Comparison of ENCODE assay signal across 9 cellular contexts in the genomic region with DNA sequence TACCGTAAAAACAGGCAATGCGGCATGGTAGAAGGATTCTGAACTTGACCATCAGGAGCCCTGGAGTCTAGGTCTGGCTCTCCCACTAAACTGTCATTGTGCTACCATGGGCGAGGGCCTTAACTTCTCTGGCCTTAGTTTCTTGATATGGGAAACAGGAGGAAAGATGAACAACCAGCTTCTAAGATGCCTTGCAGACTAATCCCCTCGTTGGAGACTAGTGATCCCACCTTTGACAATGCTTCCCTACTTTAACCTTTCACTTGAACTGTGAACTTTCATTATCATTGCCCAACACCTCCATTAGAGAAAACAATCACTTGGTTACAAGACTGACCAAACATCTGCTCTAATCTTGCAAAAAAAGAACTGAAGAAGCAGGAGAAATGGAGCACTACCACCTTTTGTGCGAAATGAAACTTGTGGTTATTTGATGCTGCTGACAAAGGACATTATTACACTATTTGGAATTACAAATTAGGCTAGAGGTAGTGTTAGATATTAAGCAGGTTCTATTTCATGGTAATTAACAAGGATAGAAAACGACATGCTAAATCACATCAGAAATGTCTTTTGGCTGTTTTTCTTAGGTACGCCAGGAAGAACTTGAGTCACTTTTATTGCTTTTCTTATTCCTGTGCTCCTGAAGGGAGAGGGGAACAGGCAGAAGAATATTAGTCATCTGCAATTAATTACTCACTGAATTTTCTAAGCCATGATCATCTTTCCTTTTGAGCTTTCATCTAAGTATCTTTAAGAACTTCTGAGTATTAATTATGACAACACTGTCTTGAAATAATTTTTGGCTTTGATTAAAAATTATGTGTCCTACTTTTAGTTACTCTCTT. TPM values are rescaled to one million over a fixed set of nuclear protein-coding genes. Genes with fewer than 3 reads are reported as not detected.
DNase-seq lines count a peak whose midpoint lies in the region; ATAC-seq, FAIRE-seq and TF ChIP-seq lines count a peak whose summit lies in the region.
"Had no signal": no experiment of that assay in that cellular context is flagged by ENCODE, and none has a peak within 500 bp of the region (broad histone marks: within the 10 kb centered on the region; RNA-seq: fewer than 3 reads in every experiment).

No MANE protein-coding gene starts in this region.

- ATAC-seq in gastrocnemius medialis: no peak
- ATAC-seq in GM19455 (IDR thresholded peaks at IDR 0.05; ENCODE audit: unreplicated experiment): no peak

- H3K4me1 ChIP-seq in duodenal mucosa (ENCODE audit: control insufficient read depth in 1 of 2, insufficient read depth in 2 of 2, low read length in 2 of 2) (peaks cover 11 to 20% of the 10 kb centered on the region in 2 donors), gastrocnemius medialis (peaks cover 26 to 28% of the 10 kb centered on the region in 2 donors)

- H3K36me3 ChIP-seq in duodenal mucosa (ENCODE audit: control insufficient read depth in 1 of 2, insufficient read depth in 2 of 2, low read length in 2 of 2) (no peaks in the 10 kb centered on the region), gastrocnemius medialis (no peaks in the 10 kb centered on the region)

- in situ Hi-C loops in gastrocnemius medialis (cut with MboI; ENCODE audit: low sequenced_read_pairs in 4 of 4): loop anchor here in 3 of 4 donors (10.0 to 25.0 kb wide), 2 partner anchors 154 to 262 kb away; no protein-coding TSS in a partner anchor

- FAIRE-seq in GM12892 (lab: Jason Lieb, UNC): peak; percentile 40
- FAIRE-seq: kidney had no signal

- H3K4me3 ChIP-seq in duodenal mucosa (ENCODE audit: low read depth in 1 of 2, low read length in 2 of 2) (peak overlapping the region in 1 of 2 donors; percentile 16), gastrocnemius medialis (no peak overlapping the region)

- no peaks in the 10 kb centered on the region for H3K27me3 ChIP-seq in duodenal mucosa (ENCODE audit: control insufficient read depth in 1 of 2, insufficient read depth in 2 of 2, low read length in 2 of 2)
- H3K27me3 ChIP-seq in gastrocnemius medialis: no peaks in the 10 kb centered on the region

- no peak overlapping the region for H3K9ac ChIP-seq in duodenal mucosa (ENCODE audit: low read depth in 1 of 2, low read length in 2 of 2)

- H3K9me3 ChIP-seq in duodenal mucosa (ENCODE audit: control insufficient read depth in 1 of 2, low read length in 2 of 2) (no peaks in the 10 kb centered on the region), gastrocnemius medialis (no peaks in the 10 kb centered on the region)

- DNase-seq in GM12892 (ENCODE audit: insufficient read length): no peak
- peak; percentile 25 for DNase-seq in NAMALWA (ENCODE audit: low spot score)
- DNase-seq in gastrocnemius medialis: no peak
- DNase-seq in midbrain (lab: John Stamatoyannopoulos, UW): no peak
- DNase-seq in medulla oblongata (ENCODE audit: extremely low spot score): no peak
- DNase-seq in COLO829 (ENCODE audit: low spot score): no peak
- DNase-seq: kidney had no signal

- no peak for TF ChIP-seq CTCF in gastrocnemius medialis (IDR thresholded peaks at IDR 0.05 in 4 of 5, conservative IDR thresholded peaks at IDR 0.05 in 1 of 5)

- H3K27ac ChIP-seq in duodenal mucosa (ENCODE audit: low read depth, low read length) (peak overlapping the region; percentile 33), gastrocnemius medialis (peak overlapping the region; percentile 46 to 72 (median 62))

- TF ChIP-seq POLR2A in GM12892 (IDR thresholded peaks at IDR 0.05; ENCODE audit: low read depth, low read length): no peak
- no peak for TF ChIP-seq POLR2A in gastrocnemius medialis (IDR thresholded peaks at IDR 0.05)

- intact Hi-C loops in gastrocnemius medialis (cut with DNase I; ENCODE audit: low total_unique reads): no loop called here

RNA-seq across cellular contexts. Expression of gene ARHGAP18, which starts 39.1 kb away (rescaled TPM):
- polyA plus RNA-seq in GM12892 (2012; ENCODE audit: missing spikeins): 17.3 TPM
- total RNA-seq in gastrocnemius medialis: 1 to 10 TPM; 5.2 to 9.2 (median 6.5) TPM
